ENCODE assay signal across 8 cellular contexts in the genomic region with DNA sequence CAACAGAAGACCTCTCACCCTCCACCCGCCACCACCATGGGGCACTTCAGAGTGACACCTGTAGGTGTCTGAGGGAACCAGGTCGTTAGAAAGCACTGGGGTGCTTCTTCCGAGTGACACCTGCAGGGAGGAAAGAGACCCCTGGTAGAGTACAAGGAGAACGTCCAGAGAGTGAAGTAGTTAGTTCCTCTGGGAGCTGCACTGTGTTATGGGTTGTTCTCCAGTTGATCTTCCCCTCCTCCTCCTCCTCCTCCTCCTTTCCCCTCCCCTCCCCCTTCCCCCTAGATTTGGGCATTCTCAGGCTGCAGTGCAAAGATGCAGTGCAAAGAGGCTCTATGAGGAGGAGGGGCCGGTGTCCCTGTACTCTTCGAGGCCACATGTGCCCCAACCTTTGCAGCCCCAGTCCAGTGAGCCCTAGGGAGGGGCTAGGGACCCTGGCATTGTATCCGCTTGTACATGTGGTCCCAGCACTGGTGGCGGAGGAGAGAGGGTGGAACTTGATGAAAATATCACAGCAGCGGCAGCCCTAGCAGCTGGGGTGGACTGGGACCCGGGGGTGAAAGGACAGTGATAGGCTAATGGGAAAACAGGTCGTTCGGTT. TPM values are rescaled to one million over a fixed set of nuclear protein-coding genes. Genes with fewer than 3 reads are reported as not detected.
DNase-seq lines count a peak whose midpoint lies in the region; ATAC-seq and TF ChIP-seq lines count a peak whose summit lies in the region.

No MANE protein-coding gene starts in this region.

- H3K27ac ChIP-seq in OCI-LY3 (ENCODE audit: low read length) (no peak overlapping the region), epithelial cell of prostate (peak overlapping the region; percentile 94), ovary (peak overlapping the region; percentile 98)

- peak overlapping the region; percentile 98 for H3K27ac Mint-ChIP-seq in Caco-2 (ENCODE audit: unreplicated experiment)

- H3K4me1 ChIP-seq in Caco-2: peaks cover 24% of the 10 kb centered on the region
- H3K4me1 ChIP-seq in OCI-LY3 (ENCODE audit: low read length): peaks cover 11% of the 10 kb centered on the region
- peaks cover 8% of the 10 kb centered on the region for H3K4me1 ChIP-seq in ovary (ENCODE audit: insufficient read depth)

- WGBS in ovary, 3 donors: 37 to 43% (median 41%) methylated on average over 12 of the region's 12 CpGs

- peaks cover 3% of the 10 kb centered on the region for H3K36me3 ChIP-seq in Caco-2 (ENCODE audit: control insufficient read depth, insufficient read depth, low read length)
- peaks cover 3% of the 10 kb centered on the region for H3K36me3 ChIP-seq in OCI-LY3 (replicated peaks; ENCODE audit: low read depth, low read length)
- no peaks in the 10 kb centered on the region for H3K36me3 ChIP-seq in ovary

- no peaks in the 10 kb centered on the region for H4K20me1 ChIP-seq in OCI-LY3 (ENCODE audit: insufficient read depth, low read length)

- CTCF ChIA-PET in Caco-2 (lab: Charles Lee): interaction anchor here (1.4 to 5.8 kb wide), 4 partner anchors 15 to 62 kb away, joined by 4 to 92 read pairs (median 16); no protein-coding TSS in a partner anchor

- TF ChIP-seq POLR2A in ovary (IDR thresholded peaks at IDR 0.05) (no peak), GM18505 (IDR thresholded peaks at IDR 0.05; ENCODE audit: borderline replicate concordance, extremely low read depth, insufficient read depth, insufficient read length) (no peak)

- no TSS peak for BruUV-seq in Caco-2 (replicated peaks; lab: Mats Ljungman, UMichigan)

- TF ChIP-seq CTCF in Caco-2 (IDR thresholded peaks at IDR 0.05; ENCODE audit: insufficient read depth in 1 of 2, low read depth in 1 of 2, low read length in 1 of 2, severe bottlenecking in 1 of 2, unreplicated experiment in 1 of 2) (peak in 1 of 2 experiments; percentile 24), OCI-LY3 (IDR thresholded peaks at IDR 0.05; ENCODE audit: low read depth, low read length) (peak; percentile 31; the same call in 1 of the 2 replicates), ovary (IDR thresholded peaks at IDR 0.05) (no peak)

- H3K36me3 Mint-ChIP-seq in Caco-2 (ENCODE audit: insufficient read depth, unreplicated experiment): peaks cover 16% of the 10 kb centered on the region

- no peaks in the 10 kb centered on the region for H3K9me3 ChIP-seq in Caco-2
- H3K9me3 ChIP-seq in OCI-LY3 (ENCODE audit: insufficient read depth, low read length): no peaks in the 10 kb centered on the region
- no peaks in the 10 kb centered on the region for H3K9me3 ChIP-seq in ovary

- DNase-seq in Caco-2 (no peak), epithelial cell of prostate (ENCODE audit: low read depth, low spot score) (no peak), ovary (peak in 2 of 5 donors; percentile 49 to 56), SK-N-DZ (ENCODE audit: low spot score) (no peak), SHP77 (lab: John Stamatoyannopoulos, UW) (no peak)

- no peak for TF ChIP-seq EP300 in ovary (IDR thresholded peaks at IDR 0.05)

- no peaks in the 10 kb centered on the region for H3K79me2 ChIP-seq in OCI-LY3 (ENCODE audit: low read length)

- POLR2A ChIA-PET in Caco-2 (lab: Charles Lee): interaction anchor here (1.0 to 1.9 kb wide), 3 partner anchors 35 to 219 kb away, joined by 5 to 8 read pairs (median 6); a partner anchor contains a TSS

- intact Hi-C loops in Caco-2 (cut with micrococcal nuclease; ENCODE audit: unreplicated experiment) (loop anchor here (1.0 to 5.0 kb wide), 5 partner anchors 26 to 103 kb away; a partner anchor contains a TSS), ovary (cut with DNase I) (loop anchor here in 2 of 4 donors (2.0 to 10.0 kb wide), 3 partner anchors 15 to 245 kb away; a partner anchor contains a TSS)

- H3K27me3 ChIP-seq in Caco-2 (replicated peaks; ENCODE audit: control insufficient read depth, insufficient read depth, low read length): no peaks in the 10 kb centered on the region
- H3K27me3 ChIP-seq in OCI-LY3 (ENCODE audit: low read depth, low read length): no peaks in the 10 kb centered on the region
- H3K27me3 ChIP-seq in ovary: no peaks in the 10 kb centered on the region

- peak overlapping the region; percentile 98 for H3K4me3 Mint-ChIP-seq in Caco-2 (ENCODE audit: unreplicated experiment)

- no peak for ATAC-seq in GM18505 (IDR thresholded peaks at IDR 0.05; ENCODE audit: unreplicated experiment)
- no peak for ATAC-seq in GM21825 (IDR thresholded peaks at IDR 0.05; ENCODE audit: unreplicated experiment)

- H3K4me2 ChIP-seq in OCI-LY3 (ENCODE audit: low read length): peak overlapping the region; percentile 94

- H3K4me1 Mint-ChIP-seq in Caco-2 (ENCODE audit: low read depth, unreplicated experiment): peaks cover 13% of the 10 kb centered on the region

- H3K4me3 ChIP-seq in Caco-2 (ENCODE audit: low read depth, low read length) (peak overlapping the region; percentile 85), OCI-LY3 (ENCODE audit: low read length) (peak overlapping the region; percentile 90), ovary (peak overlapping the region; percentile 53)

- H3K9ac ChIP-seq in OCI-LY3 (ENCODE audit: low read length): peak overlapping the region; percentile 88

- no peaks in the 10 kb centered on the region for H3K9me3 Mint-ChIP-seq in Caco-2 (ENCODE audit: unreplicated experiment)

- H3K27me3 Mint-ChIP-seq in Caco-2 (ENCODE audit: insufficient read depth, unreplicated experiment): no peaks in the 10 kb centered on the region

- H2AFZ ChIP-seq in OCI-LY3 (ENCODE audit: low read depth, low read length): 0 out of 2 replicates have a peak overlapping the region, but pooled peaks have one; percentile 53

RNA-seq across cellular contexts. Expression of a gene that starts 0.8 kb away (rescaled TPM):
- total RNA-seq in Caco-2 (2022) (60.6 and 61.2 TPM in 2 replicates), ovary (100 to 1,000 TPM in 1 of 7 donors, 10 to 100 TPM in 6; 34.0 to 101 (median 85.7) TPM)
- 10 to 100 TPM; 77.9 to 87.5 TPM for polyA plus RNA-seq in ovary
- polyA plus RNA-seq in SK-N-DZ (2014; cell fraction: cytosol; rRNA removed): 30.2 and 51.8 TPM in 2 replicates
- 68.1 and 77.5 TPM in 2 replicates for polyA plus RNA-seq in SK-N-DZ (2014; cell fraction: nucleus; rRNA removed)

RNA-seq across cellular contexts. Expression of a gene that starts 26.3 kb away (rescaled TPM):
- total RNA-seq in Caco-2 (2022): 14.9 and 15.6 TPM in 2 replicates
- 10 to 100 TPM in 6 of 7 donors, 1 to 10 TPM in 1; 8.4 to 53.6 (median 16.5) TPM for total RNA-seq in ovary
- 10 to 100 TPM in 1 of 2 donors, 1 to 10 TPM in 1; 7.9 to 42.2 TPM for polyA plus RNA-seq in ovary
- polyA plus RNA-seq in SK-N-DZ (2014; cell fraction: cytosol; rRNA removed): 13.1 and 17.9 TPM in 2 replicates
- 9.7 and 19.0 TPM in 2 replicates for polyA plus RNA-seq in SK-N-DZ (2014; cell fraction: nucleus; rRNA removed)

RNA-seq across cellular contexts. Expression of a gene that starts 27.0 kb away (rescaled TPM):
- total RNA-seq in Caco-2 (2022) (not detected in 2 replicates), ovary (10 to 100 TPM in 1 of 7 donors, 1 to 10 TPM in 1, under 1 TPM in 3, not detected in 2; 0.27 to 13.2 (median 0.83) TPM)
- under 1 TPM; 0.18 to 0.34 TPM for polyA plus RNA-seq in ovary
- polyA plus RNA-seq in SK-N-DZ (2014; cell fraction: cytosol; rRNA removed): not detected in 2 replicates
- not detected in 2 replicates for polyA plus RNA-seq in SK-N-DZ (2014; cell fraction: nucleus; rRNA removed)

RNA-seq across cellular contexts. Expression of a gene that starts 29.2 kb away (rescaled TPM):
- total RNA-seq in Caco-2 (2022) (not detected in 2 replicates), ovary (1 to 10 TPM in 3 of 7 donors, under 1 TPM in 3, not detected in 1; 0.12 to 2.3 (median 0.82) TPM)
- polyA plus RNA-seq in ovary: 1 to 10 TPM in 1 of 2 donors, under 1 TPM in 1; 0.08 to 1.3 TPM
- 21.3 and 24.8 TPM in 2 replicates for polyA plus RNA-seq in SK-N-DZ (2014; cell fraction: cytosol; rRNA removed)
- polyA plus RNA-seq in SK-N-DZ (2014; cell fraction: nucleus; rRNA removed): 43.6 and 81.2 TPM in 2 replicates

RNA-seq across cellular contexts. Expression of a gene that starts 34.7 kb away (rescaled TPM):
- 26.1 and 26.6 TPM in 2 replicates for total RNA-seq in Caco-2 (2022)
- total RNA-seq in ovary: 10 to 100 TPM; 12.4 to 24.8 (median 17.9) TPM
- 10 to 100 TPM; 19.1 to 29.4 TPM for polyA plus RNA-seq in ovary
- 33.9 and 39.8 TPM in 2 replicates for polyA plus RNA-seq in SK-N-DZ (2014; cell fraction: cytosol; rRNA removed)
- 29.1 and 45.2 TPM in 2 replicates for polyA plus RNA-seq in SK-N-DZ (2014; cell fraction: nucleus; rRNA removed)
